1 cellular context compared by ENCODE assay signal in the genomic region with DNA sequence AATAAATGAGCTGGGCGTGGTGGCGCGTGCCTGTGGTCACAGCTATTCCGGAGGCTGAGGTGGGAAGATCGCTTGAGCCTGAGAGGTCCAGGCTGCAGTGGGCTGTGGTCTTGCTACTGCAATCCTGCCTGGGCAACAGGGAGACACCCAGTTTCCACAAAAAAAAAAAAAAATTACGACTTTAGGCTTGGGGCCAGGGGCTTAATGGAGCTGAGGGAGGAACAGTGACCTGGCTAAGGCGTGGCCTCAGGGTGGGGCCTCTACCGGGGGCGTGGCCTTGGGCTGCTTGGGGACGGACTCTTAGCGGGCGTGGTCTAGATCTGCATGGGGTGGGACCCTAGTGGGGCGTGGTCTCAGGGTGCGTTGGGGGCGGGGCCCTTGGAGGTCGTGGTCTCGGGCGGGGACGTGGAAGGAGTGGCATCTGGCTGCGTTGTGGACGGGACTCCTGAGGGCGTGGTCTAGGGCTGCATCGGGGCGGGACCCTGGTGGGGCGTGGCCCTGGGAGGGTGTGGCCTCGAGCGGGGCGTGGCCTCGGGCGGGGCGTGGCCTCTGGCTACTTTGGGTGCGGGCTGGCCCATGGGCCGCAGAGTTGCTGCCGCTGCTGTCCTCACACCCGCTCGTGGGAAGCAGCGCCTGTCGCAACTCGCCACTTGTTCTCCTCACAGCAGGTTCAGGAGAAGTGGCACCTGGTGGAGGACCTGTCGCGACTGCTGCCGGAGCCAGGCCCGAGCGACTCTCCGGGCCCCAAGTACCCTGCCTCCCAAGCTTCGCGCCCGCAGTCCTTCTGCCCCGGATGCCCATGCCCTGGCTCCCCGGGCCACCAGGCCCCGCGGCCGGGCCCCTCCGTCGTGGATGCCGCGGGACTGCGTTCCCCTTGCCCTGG.
A peak's percentile ranks its signal among the peaks of the same experiment; 100 is the strongest.
TF ChIP-seq lines count a peak whose summit lies in the region.

No MANE protein-coding gene starts in this region.

TF ChIP-seq in K562, 482 proteins besides CTCF, POLR2A, EP300 and RAD21 (continued from another document and continues in another):
- TF ChIP-seq BCLAF1 (IDR thresholded peaks at IDR 0.05; ENCODE audit: borderline replicate concordance in 1 of 2, control insufficient read depth in 1 of 2, low read depth in 2 of 2, low read length in 1 of 2) (no peak), CCNT2 (IDR thresholded peaks at IDR 0.05; ENCODE audit: borderline replicate concordance, extremely low read depth, insufficient read length, low read depth, low read length) (peak; percentile 78), RBM17 (IDR thresholded peaks at IDR 0.05; ENCODE audit: borderline replicate concordance, low read depth, low read length) (no peak), ZNF253 (CRISPR knock-in tag; conservative IDR thresholded peaks at IDR 0.05) (no peak), ZNF408 (CRISPR knock-in tag; IDR thresholded peaks at IDR 0.05; ENCODE audit: low read depth) (no peak), ERF (CRISPR knock-in tag; IDR thresholded peaks at IDR 0.05) (0 out of 2 replicates have a peak, but pooled peaks have one; percentile 24), HOXB6 (CRISPR knock-in tag; IDR thresholded peaks at IDR 0.05; ENCODE audit: borderline replicate concordance) (no peak), NR2C1 (IDR thresholded peaks at IDR 0.05) (no peak), NR2C1 (tag; IDR thresholded peaks at IDR 0.05) (no peak), HNRNPH1 (optimal IDR thresholded peaks at IDR 0.05; ENCODE audit: low read depth, low read length) (no peak), NFIX (CRISPR knock-in tag; IDR thresholded peaks at IDR 0.05; ENCODE audit: low read depth) (no peak), HMG20A (CRISPR knock-in tag; conservative IDR thresholded peaks at IDR 0.05) (no peak), CBX8 (IDR thresholded peaks at IDR 0.05; ENCODE audit: borderline replicate concordance, extremely low read depth, low read depth, low read length, poor library complexity, severe bottlenecking) (no peak), ZNF551 (CRISPR knock-in tag; IDR thresholded peaks at IDR 0.05) (no peak), ZNF239 (CRISPR knock-in tag; IDR thresholded peaks at IDR 0.05) (no peak), ZNF57 (CRISPR knock-in tag; IDR thresholded peaks at IDR 0.05) (0 out of 2 replicates have a peak, but pooled peaks have one; percentile 9), ZEB2 (IDR thresholded peaks at IDR 0.05) (peak; percentile 6; the same call in 1 of the 2 replicates), HMGN3 (IDR thresholded peaks at IDR 0.05; ENCODE audit: borderline replicate concordance, extremely low read depth, insufficient read length, low read depth, low read length) (peak; percentile 92), FIP1L1 (IDR thresholded peaks at IDR 0.05; ENCODE audit: low read depth, low read length, poor library complexity, severe bottlenecking) (peak; percentile 28), BRCA1 (IDR thresholded peaks at IDR 0.05) (no peak), BRCA1 (CRISPR knock-in tag; IDR thresholded peaks at IDR 0.05) (no peak), PPARD (CRISPR knock-in tag; IDR thresholded peaks at IDR 0.05) (no peak), HIVEP1 (CRISPR knock-in tag; IDR thresholded peaks at IDR 0.05) (0 out of 2 replicates have a peak, but pooled peaks have one; percentile 63), KDM2B (CRISPR knock-in tag; IDR thresholded peaks at IDR 0.05) (no peak; the same call in 1 of the 2 replicates), ZC3H4 (CRISPR knock-in tag; IDR thresholded peaks at IDR 0.05; ENCODE audit: borderline replicate concordance) (no peak), FOSL1 (tag; conservative IDR thresholded peaks at IDR 0.05) (no peak), CEBPG (CRISPR knock-in tag; IDR thresholded peaks at IDR 0.05) (peak; percentile 36; the same call in 1 of the 2 replicates), CEBPG (tag; conservative IDR thresholded peaks at IDR 0.05 in 1 of 2, IDR thresholded peaks at IDR 0.05 in 1 of 2) (no peak), ZNF740 (CRISPR knock-in tag; IDR thresholded peaks at IDR 0.05) (no peak), ZNF740 (tag; IDR thresholded peaks at IDR 0.05) (no peak), ZNF165 (CRISPR knock-in tag; IDR thresholded peaks at IDR 0.05; ENCODE audit: borderline replicate concordance) (no peak), CHCHD3 (CRISPR knock-in tag; IDR thresholded peaks at IDR 0.05) (no peak; the same call in 1 of the 2 replicates), XRCC5 (IDR thresholded peaks at IDR 0.05; ENCODE audit: low read depth, low read length) (no peak), ARID1B (IDR thresholded peaks at IDR 0.05) (peak; percentile 44; the same call in 1 of the 2 replicates), DPF2 (IDR thresholded peaks at IDR 0.05) (peak; percentile 57), MBD2 (IDR thresholded peaks at IDR 0.05; ENCODE audit: borderline replicate concordance, low read depth) (peak; percentile 52; the same call in 1 of the 2 replicates), ZNF316 (IDR thresholded peaks at IDR 0.05) (no peak), BRD9 (IDR thresholded peaks at IDR 0.05; ENCODE audit: low read depth, partially characterized antibody) (no peak), MTA2 (IDR thresholded peaks at IDR 0.05; ENCODE audit: low read depth) (no peak), ZBTB8A (IDR thresholded peaks at IDR 0.05; ENCODE audit: partially characterized antibody) (no peak), HDAC1 (IDR thresholded peaks at IDR 0.05) (no peak; a peak in 1 of 4 replicates), ETS2 (tag; IDR thresholded peaks at IDR 0.05; ENCODE audit: borderline replicate concordance, poor library complexity, severe bottlenecking) (no peak), GTF2E2 (tag; IDR thresholded peaks at IDR 0.05) (no peak), ARID2 (IDR thresholded peaks at IDR 0.05) (no peak), SREBF1 (IDR thresholded peaks at IDR 0.05; ENCODE audit: borderline replicate concordance, low read depth, low read length) (no peak), MEF2A (IDR thresholded peaks at IDR 0.05; ENCODE audit: control insufficient read depth, low read depth, low read length) (no peak), PRMT5 (CRISPR knock-in tag; IDR thresholded peaks at IDR 0.05) (no peak), MTA3 (IDR thresholded peaks at IDR 0.05; ENCODE audit: borderline replicate concordance) (peak; percentile 80), PHB2 (IDR thresholded peaks at IDR 0.05; ENCODE audit: low read depth) (no peak), DMBX1 (CRISPR knock-in tag; IDR thresholded peaks at IDR 0.05; ENCODE audit: borderline replicate concordance) (no peak; the same call in 1 of the 2 replicates), ZNF184 (CRISPR knock-in tag; IDR thresholded peaks at IDR 0.05) (no peak)
- TF ChIP-seq, protein P1, sequence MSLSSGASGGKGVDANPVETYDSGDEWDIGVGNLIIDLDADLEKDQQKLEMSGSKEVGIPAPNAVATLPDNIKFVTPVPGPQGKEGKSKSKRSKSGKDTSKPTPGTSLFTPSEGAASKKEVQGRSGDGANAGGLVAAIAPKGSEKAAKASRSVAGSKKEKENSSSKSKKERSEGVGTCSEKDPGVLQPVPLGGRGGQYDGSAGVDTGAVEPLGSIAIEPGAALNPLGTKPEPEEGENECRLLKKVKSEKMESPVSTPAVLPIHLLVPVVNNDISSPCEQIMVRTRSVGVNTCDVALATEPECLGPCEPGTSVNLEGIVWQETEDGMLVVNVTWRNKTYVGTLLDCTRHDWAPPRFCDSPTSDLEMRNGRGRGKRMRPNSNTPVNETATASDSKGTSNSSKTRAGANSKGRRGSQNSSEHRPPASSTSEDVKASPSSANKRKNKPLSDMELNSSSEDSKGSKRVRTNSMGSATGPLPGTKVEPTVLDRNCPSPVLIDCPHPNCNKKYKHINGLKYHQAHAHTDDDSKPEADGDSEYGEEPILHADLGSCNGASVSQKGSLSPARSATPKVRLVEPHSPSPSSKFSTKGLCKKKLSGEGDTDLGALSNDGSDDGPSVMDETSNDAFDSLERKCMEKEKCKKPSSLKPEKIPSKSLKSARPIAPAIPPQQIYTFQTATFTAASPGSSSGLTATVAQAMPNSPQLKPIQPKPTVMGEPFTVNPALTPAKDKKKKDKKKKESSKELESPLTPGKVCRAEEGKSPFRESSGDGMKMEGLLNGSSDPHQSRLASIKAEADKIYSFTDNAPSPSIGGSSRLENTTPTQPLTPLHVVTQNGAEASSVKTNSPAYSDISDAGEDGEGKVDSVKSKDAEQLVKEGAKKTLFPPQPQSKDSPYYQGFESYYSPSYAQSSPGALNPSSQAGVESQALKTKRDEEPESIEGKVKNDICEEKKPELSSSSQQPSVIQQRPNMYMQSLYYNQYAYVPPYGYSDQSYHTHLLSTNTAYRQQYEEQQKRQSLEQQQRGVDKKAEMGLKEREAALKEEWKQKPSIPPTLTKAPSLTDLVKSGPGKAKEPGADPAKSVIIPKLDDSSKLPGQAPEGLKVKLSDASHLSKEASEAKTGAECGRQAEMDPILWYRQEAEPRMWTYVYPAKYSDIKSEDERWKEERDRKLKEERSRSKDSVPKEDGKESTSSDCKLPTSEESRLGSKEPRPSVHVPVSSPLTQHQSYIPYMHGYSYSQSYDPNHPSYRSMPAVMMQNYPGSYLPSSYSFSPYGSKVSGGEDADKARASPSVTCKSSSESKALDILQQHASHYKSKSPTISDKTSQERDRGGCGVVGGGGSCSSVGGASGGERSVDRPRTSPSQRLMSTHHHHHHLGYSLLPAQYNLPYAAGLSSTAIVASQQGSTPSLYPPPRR (CRISPR knock-in tag; IDR thresholded peaks at IDR 0.05; ENCODE audit: borderline replicate concordance): no peak
- TF ChIP-seq, protein P2, sequence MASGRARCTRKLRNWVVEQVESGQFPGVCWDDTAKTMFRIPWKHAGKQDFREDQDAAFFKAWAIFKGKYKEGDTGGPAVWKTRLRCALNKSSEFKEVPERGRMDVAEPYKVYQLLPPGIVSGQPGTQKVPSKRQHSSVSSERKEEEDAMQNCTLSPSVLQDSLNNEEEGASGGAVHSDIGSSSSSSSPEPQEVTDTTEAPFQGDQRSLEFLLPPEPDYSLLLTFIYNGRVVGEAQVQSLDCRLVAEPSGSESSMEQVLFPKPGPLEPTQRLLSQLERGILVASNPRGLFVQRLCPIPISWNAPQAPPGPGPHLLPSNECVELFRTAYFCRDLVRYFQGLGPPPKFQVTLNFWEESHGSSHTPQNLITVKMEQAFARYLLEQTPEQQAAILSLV (tag; IDR thresholded peaks at IDR 0.05): no peak
- TF ChIP-seq, protein P3, sequence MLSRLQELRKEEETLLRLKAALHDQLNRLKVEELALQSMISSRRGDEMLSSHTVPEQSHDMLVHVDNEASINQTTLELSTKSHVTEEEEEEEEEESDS (CRISPR knock-in tag; IDR thresholded peaks at IDR 0.05): no peak
- TF ChIP-seq, protein P4, sequence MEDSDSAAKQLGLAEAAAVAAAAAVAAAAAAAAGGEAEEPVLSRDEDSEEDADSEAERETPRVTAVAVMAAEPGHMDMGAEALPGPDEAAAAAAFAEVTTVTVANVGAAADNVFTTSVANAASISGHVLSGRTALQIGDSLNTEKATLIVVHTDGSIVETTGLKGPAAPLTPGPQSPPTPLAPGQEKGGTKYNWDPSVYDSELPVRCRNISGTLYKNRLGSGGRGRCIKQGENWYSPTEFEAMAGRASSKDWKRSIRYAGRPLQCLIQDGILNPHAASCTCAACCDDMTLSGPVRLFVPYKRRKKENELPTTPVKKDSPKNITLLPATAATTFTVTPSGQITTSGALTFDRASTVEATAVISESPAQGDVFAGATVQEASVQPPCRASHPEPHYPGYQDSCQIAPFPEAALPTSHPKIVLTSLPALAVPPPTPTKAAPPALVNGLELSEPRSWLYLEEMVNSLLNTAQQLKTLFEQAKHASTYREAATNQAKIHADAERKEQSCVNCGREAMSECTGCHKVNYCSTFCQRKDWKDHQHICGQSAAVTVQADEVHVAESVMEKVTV (CRISPR knock-in tag; IDR thresholded peaks at IDR 0.05): no peak
- TF ChIP-seq, protein P5, sequence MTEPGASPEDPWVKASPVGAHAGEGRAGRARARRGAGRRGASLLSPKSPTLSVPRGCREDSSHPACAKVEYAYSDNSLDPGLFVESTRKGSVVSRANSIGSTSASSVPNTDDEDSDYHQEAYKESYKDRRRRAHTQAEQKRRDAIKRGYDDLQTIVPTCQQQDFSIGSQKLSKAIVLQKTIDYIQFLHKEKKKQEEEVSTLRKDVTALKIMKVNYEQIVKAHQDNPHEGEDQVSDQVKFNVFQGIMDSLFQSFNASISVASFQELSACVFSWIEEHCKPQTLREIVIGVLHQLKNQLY (CRISPR knock-in tag; conservative IDR thresholded peaks at IDR 0.05): no peak
- TF ChIP-seq, protein P6, sequence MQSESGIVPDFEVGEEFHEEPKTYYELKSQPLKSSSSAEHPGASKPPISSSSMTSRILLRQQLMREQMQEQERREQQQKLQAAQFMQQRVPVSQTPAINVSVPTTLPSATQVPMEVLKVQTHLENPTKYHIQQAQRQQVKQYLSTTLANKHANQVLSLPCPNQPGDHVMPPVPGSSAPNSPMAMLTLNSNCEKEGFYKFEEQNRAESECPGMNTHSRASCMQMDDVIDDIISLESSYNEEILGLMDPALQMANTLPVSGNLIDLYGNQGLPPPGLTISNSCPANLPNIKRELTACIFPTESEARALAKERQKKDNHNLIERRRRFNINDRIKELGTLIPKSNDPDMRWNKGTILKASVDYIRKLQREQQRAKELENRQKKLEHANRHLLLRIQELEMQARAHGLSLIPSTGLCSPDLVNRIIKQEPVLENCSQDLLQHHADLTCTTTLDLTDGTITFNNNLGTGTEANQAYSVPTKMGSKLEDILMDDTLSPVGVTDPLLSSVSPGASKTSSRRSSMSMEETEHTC (IDR thresholded peaks at IDR 0.05): no peak
- TF ChIP-seq, protein P7, sequence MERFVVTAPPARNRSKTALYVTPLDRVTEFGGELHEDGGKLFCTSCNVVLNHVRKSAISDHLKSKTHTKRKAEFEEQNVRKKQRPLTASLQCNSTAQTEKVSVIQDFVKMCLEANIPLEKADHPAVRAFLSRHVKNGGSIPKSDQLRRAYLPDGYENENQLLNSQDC (CRISPR knock-in tag; IDR thresholded peaks at IDR 0.05): no peak
